In the genomic region with DNA sequence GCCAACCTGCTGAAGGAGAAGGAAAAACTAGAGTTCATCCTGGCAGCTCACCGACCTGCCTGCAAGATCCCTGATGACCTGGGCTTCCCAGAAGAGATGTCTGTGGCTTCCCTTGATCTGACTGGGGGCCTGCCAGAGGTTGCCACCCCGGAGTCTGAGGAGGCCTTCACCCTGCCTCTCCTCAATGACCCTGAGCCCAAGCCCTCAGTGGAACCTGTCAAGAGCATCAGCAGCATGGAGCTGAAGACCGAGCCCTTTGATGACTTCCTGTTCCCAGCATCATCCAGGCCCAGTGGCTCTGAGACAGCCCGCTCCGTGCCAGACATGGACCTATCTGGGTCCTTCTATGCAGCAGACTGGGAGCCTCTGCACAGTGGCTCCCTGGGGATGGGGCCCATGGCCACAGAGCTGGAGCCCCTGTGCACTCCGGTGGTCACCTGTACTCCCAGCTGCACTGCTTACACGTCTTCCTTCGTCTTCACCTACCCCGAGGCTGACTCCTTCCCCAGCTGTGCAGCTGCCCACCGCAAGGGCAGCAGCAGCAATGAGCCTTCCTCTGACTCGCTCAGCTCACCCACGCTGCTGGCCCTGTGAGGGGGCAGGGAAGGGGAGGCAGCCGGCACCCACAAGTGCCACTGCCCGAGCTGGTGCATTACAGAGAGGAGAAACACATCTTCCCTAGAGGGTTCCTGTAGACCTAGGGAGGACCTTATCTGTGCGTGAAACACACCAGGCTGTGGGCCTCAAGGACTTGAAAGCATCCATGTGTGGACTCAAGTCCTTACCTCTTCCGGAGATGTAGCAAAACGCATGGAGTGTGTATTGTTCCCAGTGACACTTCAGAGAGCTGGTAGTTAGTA, we compare ENCODE assay signal across 9 cellular contexts. TPM values are rescaled to one million over a fixed set of nuclear protein-coding genes. Genes with fewer than 3 reads are reported as not detected.
DNase-seq lines count a peak whose midpoint lies in the region; ATAC-seq and TF ChIP-seq lines count a peak whose summit lies in the region.
"Had no signal": no experiment of that assay in that cellular context is flagged by ENCODE, and none has a peak within 500 bp of the region (broad histone marks: within the 10 kb centered on the region; RNA-seq: fewer than 3 reads in every experiment).

No MANE protein-coding gene starts in this region.

- TF ChIP-seq CTCF in tibial nerve (IDR thresholded peaks at IDR 0.05) (no peak), testis (IDR thresholded peaks at IDR 0.05) (no peak)

- peak overlapping the region; percentile 99 for H3K27ac ChIP-seq in caudate nucleus (ENCODE audit: low read depth, low read length)
- H3K27ac ChIP-seq in tibial nerve: peak overlapping the region; percentile 28 to 100 (median 98)
- H3K27ac ChIP-seq in testis: no peak overlapping the region
- H3K27ac ChIP-seq: VCaP had no signal

- DNase-seq in activated gamma-delta T cell (lab: John Stamatoyannopoulos, UW) (peak; percentile 41), activated gamma-delta T cell treated with Interleukin-2 at 50 U/mL for 16 hours (no peak), caudate nucleus (lab: John Stamatoyannopoulos, UW) (peak in 10 of 61 donors; percentile 12 to 88 (median 42)), medulla oblongata (ENCODE audit: extremely low spot score) (peak; percentile 74), tibial nerve (ENCODE audit: low spot score in 2 of 2) (peak in 1 of 2 donors; percentile 54), testis (no peak)

- ATAC-seq in GM18858 (IDR thresholded peaks at IDR 0.05; ENCODE audit: unreplicated experiment) (no peak), GM21528 (IDR thresholded peaks at IDR 0.05; ENCODE audit: low FRiP score, unreplicated experiment) (no peak)

- H3K9me3 ChIP-seq in tibial nerve (no peaks in the 10 kb centered on the region), testis (no peaks in the 10 kb centered on the region)

- peaks cover 0 to 37% (median 22%) of the 10 kb centered on the region in 4 donors for H3K4me1 ChIP-seq in tibial nerve
- H3K4me1 ChIP-seq in testis: peaks cover 18% of the 10 kb centered on the region

- intact Hi-C loops in testis (cut with DNase I; ENCODE audit: low total_unique reads): no loop called here

- TF ChIP-seq POLR2A in tibial nerve (IDR thresholded peaks at IDR 0.05) (peak in 1 of 2 donors; percentile 33), testis (IDR thresholded peaks at IDR 0.05) (no peak)

- H3K4me3 ChIP-seq in tibial nerve: peak overlapping the region; percentile 71 to 97 (median 85)
- peak overlapping the region in 1 of 2 donors; percentile 86 for H3K4me3 ChIP-seq in testis

- peak in 1 of 2 donors; percentile 96 for TF ChIP-seq EP300 in tibial nerve (IDR thresholded peaks at IDR 0.05)

- H3K27me3 ChIP-seq in tibial nerve: no peaks in the 10 kb centered on the region
- no peaks in the 10 kb centered on the region for H3K27me3 ChIP-seq in testis

- H3K36me3 ChIP-seq in tibial nerve (peaks cover 0 to 35% (median 7%) of the 10 kb centered on the region in 3 donors), testis (ENCODE audit: low read depth, missing control alignments) (no peaks in the 10 kb centered on the region)

- 74 to 79% methylated on average over 4 to 16 of the region's 17 CpGs for WGBS in tibial nerve, 2 donors
- 85 to 92% methylated on average over 14 to 15 of the region's 17 CpGs for WGBS in testis, 2 donors

RNA-seq across cellular contexts. Expression of gene FOS, which starts 2.4 kb away (rescaled TPM):
- total RNA-seq in tibial nerve: 1,000 to 10,000 TPM in 1 of 4 donors, 100 to 1,000 TPM in 3; 373 to 1,352 (median 619) TPM
- 10 to 100 TPM; 44.2 to 66.1 TPM for total RNA-seq in testis
- polyA plus RNA-seq in testis (ENCODE audit: insufficient read depth, low read depth, low replicate concordance): 247 TPM

Comparison
In these comparisons a context has a peak if more than half of its experiments do, and no peak if none do; other contexts are left out.
1. DNase-seq: peak in activated gamma-delta T cell (single experiment) and medulla oblongata (single experiment); none in activated gamma-delta T cell treated with Interleukin-2 at 50 U/mL for 16 hours (single experiment) and testis (single experiment).
2. H3K27ac ChIP-seq: peak in caudate nucleus (single experiment) and tibial nerve (4 of 4); none in testis (0 of 2).
3. RNA of gene FOS, which starts 2.4 kb away (total RNA-seq): 373 to 1,352 TPM in tibial nerve; 44.2 to 66.1 TPM in testis; every median in the first group is over 4 times any median in the second.